16 cellular contexts compared by ENCODE assay signal in genomic region chr16:2366660-2367309, GRCh38. TPM values are rescaled to one million over a fixed set of nuclear protein-coding genes. Genes with fewer than 3 reads are reported as not detected.
DNase-seq lines count a peak whose midpoint lies in the region; ATAC-seq and TF ChIP-seq lines count a peak whose summit lies in the region.
"Had no signal": no experiment of that assay in that cellular context is flagged by ENCODE, and none has a peak within 500 bp of the region (broad histone marks: within the 10 kb centered on the region; RNA-seq: fewer than 3 reads in every experiment).

No MANE protein-coding gene starts in this region.

- H3K14ac ChIP-seq in mesenchymal stem cell (ENCODE audit: low read length in 2 of 2) = no peak overlapping the region

- peak overlapping the region; percentile 74 for H2AK5ac ChIP-seq in mesenchymal stem cell (ENCODE audit: low read length, severe bottlenecking)

- H3K9me3 Mint-ChIP-seq in stimulated activated naive CD8-positive, alpha-beta T cell treated with anti-CD3 and anti-CD28 coated beads, Interleukin-15, amount 100 ng/mL, for 72 hours = no peaks in the 10 kb centered on the region
- no peaks in the 10 kb centered on the region for H3K9me3 Mint-ChIP-seq in CD8-positive, alpha-beta T cell
- H3K9me3 Mint-ChIP-seq: CD4-positive, CD25-positive, alpha-beta regulatory T cell had no signal

- H3K9me3 ChIP-seq in mesenchymal stem cell (ENCODE audit: control insufficient read depth, low read length) (no peaks in the 10 kb centered on the region), HAP-1 (no peaks in the 10 kb centered on the region)
- H3K9me3 ChIP-seq in CD8-positive, alpha-beta T cell (ENCODE audit: low read length) = no peaks in the 10 kb centered on the region

- no peak overlapping the region for H3K9ac ChIP-seq in mesenchymal stem cell (ENCODE audit: low read length)

- peaks cover 8% of the 10 kb centered on the region for H3K4me1 ChIP-seq in mesenchymal stem cell (ENCODE audit: control insufficient read depth, insufficient read depth, low read depth, low read length)
- no peaks in the 10 kb centered on the region for H3K4me1 ChIP-seq in HAP-1
- H3K4me1 ChIP-seq in CD8-positive, alpha-beta T cell (ENCODE audit: insufficient read depth, low read length) = no peaks in the 10 kb centered on the region

- CTCF ChIA-PET in CD8-positive, alpha-beta T cell (lab: Charles Lee) = no interaction called here

- no peak overlapping the region for H3K27ac Mint-ChIP-seq in stimulated activated naive CD8-positive, alpha-beta T cell treated with anti-CD3 and anti-CD28 coated beads, Interleukin-15, amount 100 ng/mL, for 72 hours
- H3K27ac Mint-ChIP-seq in CD8-positive, alpha-beta T cell = no peak overlapping the region
- H3K27ac Mint-ChIP-seq: B cell; CD4-positive, CD25-positive, alpha-beta regulatory T cell had no signal

- H2BK15ac ChIP-seq in mesenchymal stem cell (ENCODE audit: low read depth, poor library complexity, severe bottlenecking) = no peak overlapping the region

- H3K4me3 ChIP-seq in mesenchymal stem cell (ENCODE audit: insufficient read depth in 1 of 2, low read depth in 1 of 2, low read length in 2 of 2) (no peak overlapping the region), HAP-1 (no peak overlapping the region)
- no peak overlapping the region for H3K4me3 ChIP-seq in CD8-positive, alpha-beta T cell (ENCODE audit: low read depth, low read length)

- no peaks in the 10 kb centered on the region for H3K79me1 ChIP-seq in mesenchymal stem cell (replicated peaks; ENCODE audit: low read length, poor library complexity, severe bottlenecking)

- H2AFZ ChIP-seq in mesenchymal stem cell (ENCODE audit: low read depth, low read length) = no peak overlapping the region

- no peak for TF ChIP-seq CTCF in GM20000 (IDR thresholded peaks at IDR 0.05; ENCODE audit: extremely low read depth, missing control alignments)
- no peak for TF ChIP-seq CTCF in CD8-positive, alpha-beta T cell (IDR thresholded peaks at IDR 0.05)

- no peak overlapping the region for H2BK120ac ChIP-seq in mesenchymal stem cell (ENCODE audit: low read depth, low read length)

- H2BK12ac ChIP-seq in mesenchymal stem cell (ENCODE audit: low read length in 2 of 2) = no peak overlapping the region

- H3K18ac ChIP-seq in mesenchymal stem cell (ENCODE audit: low read depth in 1 of 2, low read length in 2 of 2) = no peak overlapping the region

- H3K4me2 ChIP-seq in mesenchymal stem cell (ENCODE audit: low read length, poor library complexity, severe bottlenecking) = no peak overlapping the region

- no peak overlapping the region for H3K23ac ChIP-seq in mesenchymal stem cell (ENCODE audit: low read length in 2 of 2)

- H2BK5ac ChIP-seq in mesenchymal stem cell (ENCODE audit: low read depth, low read length, poor library complexity, severe bottlenecking) = no peak overlapping the region

- intact Hi-C loops in CD8-positive, alpha-beta T cell (cut with DNase I, micrococcal nuclease) = no loop called here

- 89% methylated on average over 11 of the region's 13 CpGs for WGBS in mesenchymal stem cell

- H3K27me3 ChIP-seq in mesenchymal stem cell (ENCODE audit: control insufficient read depth in 1 of 2, insufficient read depth in 1 of 2, low read length in 2 of 2) (peaks cover 0 to 6% of the 10 kb centered on the region in 2 experiments), HAP-1 (ENCODE audit: low read depth) (peaks cover 15% of the 10 kb centered on the region)
- H3K27me3 ChIP-seq in CD8-positive, alpha-beta T cell (ENCODE audit: insufficient read depth, low read length) = no peaks in the 10 kb centered on the region

- no peak for ATAC-seq in stimulated activated naive CD8-positive, alpha-beta T cell treated with anti-CD3 and anti-CD28 coated beads, Interleukin-15, Interleukin-2, amounts not matched to agents 100 U/mL and 50 U/mL, for 24 hours
- ATAC-seq in stimulated activated naive CD8-positive, alpha-beta T cell treated with anti-CD3 and anti-CD28 coated beads, Interleukin-15, amount 100 ng/mL, for 72 hours = no peak
- ATAC-seq in HG03521 (IDR thresholded peaks at IDR 0.05; ENCODE audit: unreplicated experiment) = no peak
- no peak for ATAC-seq in CD8-positive, alpha-beta T cell
- ATAC-seq: HCT116 had no signal

- H3K4me1 Mint-ChIP-seq in stimulated activated naive CD8-positive, alpha-beta T cell treated with anti-CD3 and anti-CD28 coated beads, Interleukin-15, amount 100 ng/mL, for 72 hours = no peaks in the 10 kb centered on the region
- H3K4me1 Mint-ChIP-seq in CD8-positive, alpha-beta T cell (ENCODE audit: low read depth) = no peaks in the 10 kb centered on the region
- H3K4me1 Mint-ChIP-seq: B cell; CD4-positive, CD25-positive, alpha-beta regulatory T cell had no signal

- in situ Hi-C loops in HAP-1 (cut with MboI; ENCODE audit: low sequenced_read_pairs) = no loop called here

- H3K27me3 Mint-ChIP-seq in stimulated activated naive CD8-positive, alpha-beta T cell treated with anti-CD3 and anti-CD28 coated beads, Interleukin-15, amount 100 ng/mL, for 72 hours = peaks cover 62% of the 10 kb centered on the region
- H3K27me3 Mint-ChIP-seq in CD8-positive, alpha-beta T cell (ENCODE audit: low read depth) = peaks cover 52% of the 10 kb centered on the region

- peak; percentile 5 for DNase-seq in stimulated activated naive CD8-positive, alpha-beta T cell treated with anti-CD3 and anti-CD28 coated beads, Interleukin-15, Interleukin-2, amounts not matched to agents 100 U/mL and 50 U/mL, for 24 hours
- no peak for DNase-seq in stimulated activated naive CD8-positive, alpha-beta T cell treated with anti-CD3 and anti-CD28 coated beads, Interleukin-15, amount 100 ng/mL, for 72 hours
- DNase-seq in GM20000 (ENCODE audit: low spot score) (peak; percentile 35), mesenchymal stem cell (no peak), HAP-1 (ENCODE audit: low spot score in 2 of 2) (no peak)
- no peak for DNase-seq in CD8-positive, alpha-beta T cell
- DNase-seq: CD4-positive, CD25-positive, alpha-beta regulatory T cell; NCI-H1417; NCI-H187 treated with DMSO at 0.1 percent for 48 hours; NCI-H526 treated with DMSO at 0.1 percent for 48 hours; NK-92 treated with Interleukin-12 subunit alpha and Interleukin-12 subunit beta, amount 100 ng/mL, for 24 hours; OCI-M1; SHP77 treated with DMSO at 0.1 percent for 48 hours had no signal

- POLR2A ChIA-PET in CD8-positive, alpha-beta T cell (lab: Charles Lee) = no interaction called here

- no peaks in the 10 kb centered on the region for H3K36me3 Mint-ChIP-seq in CD8-positive, alpha-beta T cell
- H3K36me3 Mint-ChIP-seq: CD4-positive, CD25-positive, alpha-beta regulatory T cell had no signal

- H3K36me3 ChIP-seq in mesenchymal stem cell (ENCODE audit: control insufficient read depth in 1 of 2, insufficient read depth in 2 of 2, low read depth in 1 of 2, low read length in 2 of 2) = no peaks in the 10 kb centered on the region
- H3K36me3 ChIP-seq in HAP-1 (replicated peaks) = no peaks in the 10 kb centered on the region
- no peaks in the 10 kb centered on the region for H3K36me3 ChIP-seq in CD8-positive, alpha-beta T cell (ENCODE audit: insufficient read depth, low read length)

- H3K4ac ChIP-seq in mesenchymal stem cell (ENCODE audit: low read depth in 1 of 2, low read length in 2 of 2) = no peak overlapping the region

- no peak overlapping the region for H4K91ac ChIP-seq in mesenchymal stem cell (ENCODE audit: low read length)

- H3K4me3 Mint-ChIP-seq in stimulated activated naive CD8-positive, alpha-beta T cell treated with anti-CD3 and anti-CD28 coated beads, Interleukin-15, amount 100 ng/mL, for 72 hours = no peak overlapping the region
- no peak overlapping the region for H3K4me3 Mint-ChIP-seq in CD8-positive, alpha-beta T cell
- H3K4me3 Mint-ChIP-seq: B cell; CD4-positive, CD25-positive, alpha-beta regulatory T cell had no signal

- peak overlapping the region; percentile 8 for H3K27ac ChIP-seq in mesenchymal stem cell (ENCODE audit: low read length, poor library complexity, severe bottlenecking)
- H3K27ac ChIP-seq in CD8-positive, alpha-beta T cell (ENCODE audit: low read depth, low read length) = no peak overlapping the region

- H4K8ac ChIP-seq in mesenchymal stem cell (ENCODE audit: low read length) = no peak overlapping the region

RNA-seq across cellular contexts. Expression of gene ABCA3, which starts 26.3 kb away (rescaled TPM):
- polyA plus RNA-seq in mesenchymal stem cell (2013, experiment 1 of 2) = 0.57 TPM
- polyA plus RNA-seq in mesenchymal stem cell (2013, experiment 2 of 2) = 0.59 TPM
- total RNA-seq in CD8-positive, alpha-beta T cell = 1 to 10 TPM; 3.7 to 4.0 TPM

Comparison
In these comparisons a context has a peak if more than half of its experiments do, and no peak if none do; other contexts are left out.
1. DNase-seq: peak in stimulated activated naive CD8-positive, alpha-beta T cell treated with anti-CD3 and anti-CD28 coated beads, Interleukin-15, Interleukin-2, amounts not matched to agents 100 U/mL and 50 U/mL, for 24 hours (single experiment) and GM20000 (single experiment); none in stimulated activated naive CD8-positive, alpha-beta T cell treated with anti-CD3 and anti-CD28 coated beads, Interleukin-15, amount 100 ng/mL, for 72 hours (0 of 2), mesenchymal stem cell (single experiment), HAP-1 (0 of 2) and CD8-positive, alpha-beta T cell (0 of 7).